In the genomic region with DNA sequence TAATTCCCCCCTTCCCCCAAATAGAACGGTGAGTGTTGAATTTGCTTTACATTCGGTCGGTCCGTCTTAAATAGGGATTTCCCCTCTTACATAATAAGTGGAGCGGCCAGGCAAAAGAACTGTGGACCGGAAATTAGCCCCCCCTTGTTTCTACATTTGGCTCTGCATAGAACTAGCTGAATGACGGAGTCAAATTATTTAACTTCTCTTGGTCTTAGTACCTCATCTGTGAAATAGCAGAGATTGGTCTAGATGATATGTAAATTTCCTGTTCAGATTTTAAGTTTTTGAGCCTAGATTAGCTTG, we compare ENCODE assay signal across 1 cellular context.
TF ChIP-seq lines count a peak whose summit lies in the region.

No MANE protein-coding gene starts in this region.

TF ChIP-seq in WTC11, 78 proteins besides CTCF, POLR2A, EP300 and RAD21 (continued from another document):
- TF ChIP-seq, protein P1, sequence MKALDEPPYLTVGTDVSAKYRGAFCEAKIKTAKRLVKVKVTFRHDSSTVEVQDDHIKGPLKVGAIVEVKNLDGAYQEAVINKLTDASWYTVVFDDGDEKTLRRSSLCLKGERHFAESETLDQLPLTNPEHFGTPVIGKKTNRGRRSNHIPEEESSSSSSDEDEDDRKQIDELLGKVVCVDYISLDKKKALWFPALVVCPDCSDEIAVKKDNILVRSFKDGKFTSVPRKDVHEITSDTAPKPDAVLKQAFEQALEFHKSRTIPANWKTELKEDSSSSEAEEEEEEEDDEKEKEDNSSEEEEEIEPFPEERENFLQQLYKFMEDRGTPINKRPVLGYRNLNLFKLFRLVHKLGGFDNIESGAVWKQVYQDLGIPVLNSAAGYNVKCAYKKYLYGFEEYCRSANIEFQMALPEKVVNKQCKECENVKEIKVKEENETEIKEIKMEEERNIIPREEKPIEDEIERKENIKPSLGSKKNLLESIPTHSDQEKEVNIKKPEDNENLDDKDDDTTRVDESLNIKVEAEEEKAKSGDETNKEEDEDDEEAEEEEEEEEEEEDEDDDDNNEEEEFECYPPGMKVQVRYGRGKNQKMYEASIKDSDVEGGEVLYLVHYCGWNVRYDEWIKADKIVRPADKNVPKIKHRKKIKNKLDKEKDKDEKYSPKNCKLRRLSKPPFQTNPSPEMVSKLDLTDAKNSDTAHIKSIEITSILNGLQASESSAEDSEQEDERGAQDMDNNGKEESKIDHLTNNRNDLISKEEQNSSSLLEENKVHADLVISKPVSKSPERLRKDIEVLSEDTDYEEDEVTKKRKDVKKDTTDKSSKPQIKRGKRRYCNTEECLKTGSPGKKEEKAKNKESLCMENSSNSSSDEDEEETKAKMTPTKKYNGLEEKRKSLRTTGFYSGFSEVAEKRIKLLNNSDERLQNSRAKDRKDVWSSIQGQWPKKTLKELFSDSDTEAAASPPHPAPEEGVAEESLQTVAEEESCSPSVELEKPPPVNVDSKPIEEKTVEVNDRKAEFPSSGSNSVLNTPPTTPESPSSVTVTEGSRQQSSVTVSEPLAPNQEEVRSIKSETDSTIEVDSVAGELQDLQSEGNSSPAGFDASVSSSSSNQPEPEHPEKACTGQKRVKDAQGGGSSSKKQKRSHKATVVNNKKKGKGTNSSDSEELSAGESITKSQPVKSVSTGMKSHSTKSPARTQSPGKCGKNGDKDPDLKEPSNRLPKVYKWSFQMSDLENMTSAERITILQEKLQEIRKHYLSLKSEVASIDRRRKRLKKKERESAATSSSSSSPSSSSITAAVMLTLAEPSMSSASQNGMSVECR (CRISPR knock-in tag; IDR thresholded peaks at IDR 0.05; ENCODE audit: borderline replicate concordance) = no peak
- TF ChIP-seq, protein P2, sequence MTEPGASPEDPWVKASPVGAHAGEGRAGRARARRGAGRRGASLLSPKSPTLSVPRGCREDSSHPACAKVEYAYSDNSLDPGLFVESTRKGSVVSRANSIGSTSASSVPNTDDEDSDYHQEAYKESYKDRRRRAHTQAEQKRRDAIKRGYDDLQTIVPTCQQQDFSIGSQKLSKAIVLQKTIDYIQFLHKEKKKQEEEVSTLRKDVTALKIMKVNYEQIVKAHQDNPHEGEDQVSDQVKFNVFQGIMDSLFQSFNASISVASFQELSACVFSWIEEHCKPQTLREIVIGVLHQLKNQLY (CRISPR knock-in tag; IDR thresholded peaks at IDR 0.05) = no peak
- TF ChIP-seq ZNF396 (CRISPR knock-in tag; IDR thresholded peaks at IDR 0.05; ENCODE audit: borderline replicate concordance) = no peak
- TF ChIP-seq, protein P3, sequence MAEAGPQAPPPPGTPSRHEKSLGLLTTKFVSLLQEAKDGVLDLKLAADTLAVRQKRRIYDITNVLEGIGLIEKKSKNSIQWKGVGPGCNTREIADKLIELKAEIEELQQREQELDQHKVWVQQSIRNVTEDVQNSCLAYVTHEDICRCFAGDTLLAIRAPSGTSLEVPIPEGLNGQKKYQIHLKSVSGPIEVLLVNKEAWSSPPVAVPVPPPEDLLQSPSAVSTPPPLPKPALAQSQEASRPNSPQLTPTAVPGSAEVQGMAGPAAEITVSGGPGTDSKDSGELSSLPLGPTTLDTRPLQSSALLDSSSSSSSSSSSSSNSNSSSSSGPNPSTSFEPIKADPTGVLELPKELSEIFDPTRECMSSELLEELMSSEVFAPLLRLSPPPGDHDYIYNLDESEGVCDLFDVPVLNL (CRISPR knock-in tag; IDR thresholded peaks at IDR 0.05; ENCODE audit: borderline replicate concordance, low read depth) = no peak
- TF ChIP-seq GTF2I (CRISPR knock-in tag; conservative IDR thresholded peaks at IDR 0.05) = no peak
